8 cellular contexts compared by ENCODE assay signal in the genomic region with DNA sequence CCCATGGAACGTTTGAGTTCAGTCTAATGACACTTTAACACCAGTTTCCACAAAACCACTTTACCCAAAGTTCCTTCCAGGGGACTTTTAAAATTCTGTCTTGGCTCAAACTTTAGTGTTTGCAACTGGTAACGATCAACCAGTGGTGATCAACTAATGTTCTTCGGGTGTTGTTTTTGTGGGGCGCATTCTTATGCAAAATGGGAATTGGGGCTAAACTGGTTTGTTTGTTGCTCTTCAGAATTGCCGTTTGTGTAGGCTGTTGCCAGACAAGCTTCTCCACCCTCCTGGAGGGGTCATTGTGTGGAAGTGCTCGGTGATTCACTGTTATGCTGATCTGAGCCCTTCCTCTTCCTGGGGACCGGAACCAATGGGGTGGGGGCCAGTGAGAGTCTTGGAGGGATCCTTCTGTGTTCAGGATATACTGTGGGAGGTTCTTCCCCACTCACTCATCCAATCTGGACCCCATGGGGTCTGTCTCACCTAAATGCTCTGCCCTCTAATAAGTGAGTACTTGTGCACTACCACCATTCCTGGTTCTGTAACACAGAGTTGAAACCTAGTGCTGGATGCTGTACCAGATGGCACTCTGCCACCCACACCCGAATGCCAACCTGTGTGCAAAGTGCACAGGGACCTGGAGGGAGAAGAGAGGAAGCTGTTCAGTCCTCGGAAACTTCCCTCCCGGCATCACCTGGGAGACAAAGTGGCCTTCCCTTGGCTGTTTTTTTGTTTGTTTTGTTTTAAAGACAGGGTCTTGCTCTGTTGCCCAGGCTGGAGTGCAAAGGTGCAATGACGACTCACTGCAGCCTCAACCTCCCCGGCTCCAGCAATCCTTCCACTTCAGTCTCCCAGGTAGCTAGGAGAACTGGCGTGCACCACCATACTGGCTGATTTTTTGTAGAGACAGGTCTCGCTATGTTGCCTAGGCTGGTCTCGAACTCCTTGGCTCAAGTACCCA. TPM values are rescaled to one million over a fixed set of nuclear protein-coding genes. Genes with fewer than 3 reads are reported as not detected.
DNase-seq lines count a peak whose midpoint lies in the region; ATAC-seq and TF ChIP-seq lines count a peak whose summit lies in the region.

No MANE protein-coding gene starts in this region.

- dilution Hi-C loops in mammary epithelial cell (cut with HindIII; ENCODE audit: low sequenced_read_pairs), result loop anchor here (5.0 kb wide), 1 partner anchor 262 kb away; no protein-coding TSS in a partner anchor

- BruUV-seq in mammary epithelial cell (replicated peaks; lab: Mats Ljungman, UMichigan), result no TSS peak

- CTCF ChIA-PET in mammary epithelial cell (lab: Charles Lee; ENCODE audit: low non-redundant PET), result no interaction called here

- H3K27me3 ChIP-seq in OCI-LY1 (ENCODE audit: insufficient read depth, low read length) (no peaks in the 10 kb centered on the region), mammary epithelial cell (ENCODE audit: insufficient read depth, low read length) (no peaks in the 10 kb centered on the region), mucosa of stomach (ENCODE audit: control insufficient read depth, insufficient read depth, low read length) (peaks cover 8% of the 10 kb centered on the region)

- TF ChIP-seq CTCF in OCI-LY1 (IDR thresholded peaks at IDR 0.05; ENCODE audit: low read length), result no peak
- no peak for TF ChIP-seq CTCF in mammary epithelial cell (conservative IDR thresholded peaks at IDR 0.05 in 1 of 2, IDR thresholded peaks at IDR 0.05 in 1 of 2; ENCODE audit: extremely low read depth in 1 of 2, insufficient read depth in 1 of 2, low read depth in 1 of 2, low read length in 2 of 2)

- intact Hi-C loops in mammary epithelial cell (cut with micrococcal nuclease), result no loop called here

- H2AFZ ChIP-seq in OCI-LY1 (ENCODE audit: low read length), result no peak overlapping the region
- no peak overlapping the region for H2AFZ ChIP-seq in mammary epithelial cell (ENCODE audit: low read depth, low read length)

- peaks cover 54% of the 10 kb centered on the region for H3K79me2 ChIP-seq in OCI-LY1 (ENCODE audit: insufficient read depth, low read length)
- peaks cover 47% of the 10 kb centered on the region for H3K79me2 ChIP-seq in mammary epithelial cell (ENCODE audit: insufficient read depth, low read length)

- peak overlapping the region; percentile 94 for H3K27ac ChIP-seq in OCI-LY1 (ENCODE audit: low read depth, low read length, poor library complexity, severe bottlenecking)
- no peak overlapping the region for H3K27ac ChIP-seq in mammary epithelial cell (ENCODE audit: insufficient read depth, low read depth, low read length)

- in situ Hi-C loops in mammary epithelial cell (cut with MboI; ENCODE audit: low sequenced_read_pairs in 2 of 2), result no loop called here

- H3K36me3 ChIP-seq in ES-I3 (ENCODE audit: insufficient read depth, low read length) (no peaks in the 10 kb centered on the region), OCI-LY1 (ENCODE audit: insufficient read depth, low read length) (no peaks in the 10 kb centered on the region), mammary epithelial cell (ENCODE audit: insufficient read depth, low read length) (no peaks in the 10 kb centered on the region), mucosa of stomach (ENCODE audit: control insufficient read depth, insufficient read depth, low read length) (no peaks in the 10 kb centered on the region)

- DNase-seq in mammary epithelial cell, result no peak
- no peak for DNase-seq in KG1 (lab: John Stamatoyannopoulos, UW)
- DNase-seq in SHP77 (lab: John Stamatoyannopoulos, UW), result no peak
- DNase-seq in inferior parietal cortex (ENCODE audit: extremely low spot score), result no peak

- H3K4me1 ChIP-seq in ES-I3 (ENCODE audit: insufficient read depth, low read length) (peaks cover 44% of the 10 kb centered on the region), OCI-LY1 (ENCODE audit: insufficient read depth, low read length, severe bottlenecking) (peaks cover 73% of the 10 kb centered on the region), mammary epithelial cell (ENCODE audit: insufficient read depth, low read length) (peaks cover 59% of the 10 kb centered on the region), mucosa of stomach (ENCODE audit: control insufficient read depth, insufficient read depth, low read length) (peaks cover 35% of the 10 kb centered on the region)

- no peak for ATAC-seq in HG03108 (IDR thresholded peaks at IDR 0.05; ENCODE audit: unreplicated experiment)

- H3K4me3 ChIP-seq in OCI-LY1 (ENCODE audit: low read depth, low read length, poor library complexity, severe bottlenecking) (peak overlapping the region; percentile 69), mammary epithelial cell (replicated peaks in 1 of 3; ENCODE audit: insufficient read depth in 1 of 3, low read depth in 2 of 3, low read length in 3 of 3) (no peak overlapping the region), mucosa of stomach (ENCODE audit: low read length) (no peak overlapping the region)

- H3F3A ChIP-seq in OCI-LY1 (ENCODE audit: insufficient read depth, low read length), result no peaks in the 10 kb centered on the region

- H3K4me2 ChIP-seq in OCI-LY1 (ENCODE audit: low read length) (peak overlapping the region; percentile 94), mammary epithelial cell (ENCODE audit: insufficient read depth, low read depth, low read length) (peak overlapping the region; percentile 15)

- WGBS in mammary epithelial cell (ENCODE audit: low coverage, missing lambda C conversion rate), result 96% methylated on average over 14 of the region's 15 CpGs

- no peaks in the 10 kb centered on the region for H3K9me2 ChIP-seq in OCI-LY1 (ENCODE audit: low read depth, low read length)

- H3K9me3 ChIP-seq in ES-I3 (ENCODE audit: control insufficient read depth, insufficient read depth, low read length) (no peaks in the 10 kb centered on the region), OCI-LY1 (ENCODE audit: low read length) (no peaks in the 10 kb centered on the region), mammary epithelial cell (replicated peaks; ENCODE audit: insufficient read depth, low read length) (no peaks in the 10 kb centered on the region), mucosa of stomach (ENCODE audit: control insufficient read depth, low read length) (no peaks in the 10 kb centered on the region)

- H4K20me1 ChIP-seq in OCI-LY1 (ENCODE audit: insufficient read depth, low read length) (no peaks in the 10 kb centered on the region), mammary epithelial cell (ENCODE audit: insufficient read depth, low read length) (no peaks in the 10 kb centered on the region)

- peak overlapping the region; percentile 70 for H3K9ac ChIP-seq in ES-I3 (ENCODE audit: low read depth, low read length)
- H3K9ac ChIP-seq in OCI-LY1 (ENCODE audit: low read length), result peak overlapping the region; percentile 70
- H3K9ac ChIP-seq in mammary epithelial cell (ENCODE audit: insufficient read depth, low read length), result no peak overlapping the region
- peak overlapping the region; percentile 19 for H3K9ac ChIP-seq in mucosa of stomach (ENCODE audit: low read length)

RNA-seq across cellular contexts. Expression of a gene that starts 2.1 kb away (rescaled TPM):
- 1 to 10 TPM; 5.4 to 8.3 TPM for total RNA-seq in mammary epithelial cell
- 6.8 TPM for polyA plus RNA-seq in mammary epithelial cell
- polyA minus RNA-seq in mammary epithelial cell, result 9.5 TPM

RNA-seq across cellular contexts. Expression of a gene that starts 46.4 kb away (rescaled TPM):
- 100 to 1,000 TPM in 1 of 2 donors, 10 to 100 TPM in 1; 62.0 to 506 TPM for total RNA-seq in mammary epithelial cell
- polyA plus RNA-seq in mammary epithelial cell, result 291 TPM
- 260 TPM for polyA minus RNA-seq in mammary epithelial cell

RNA-seq across cellular contexts. Expression of a gene that starts 47.4 kb away (rescaled TPM):
- 100 to 1,000 TPM in 1 of 2 donors, 10 to 100 TPM in 1; 67.5 to 154 TPM for total RNA-seq in mammary epithelial cell
- polyA plus RNA-seq in mammary epithelial cell, result 77.3 TPM
- polyA minus RNA-seq in mammary epithelial cell, result 25.3 TPM
